ENCODE assay signal across 22 cellular contexts in the genomic region with DNA sequence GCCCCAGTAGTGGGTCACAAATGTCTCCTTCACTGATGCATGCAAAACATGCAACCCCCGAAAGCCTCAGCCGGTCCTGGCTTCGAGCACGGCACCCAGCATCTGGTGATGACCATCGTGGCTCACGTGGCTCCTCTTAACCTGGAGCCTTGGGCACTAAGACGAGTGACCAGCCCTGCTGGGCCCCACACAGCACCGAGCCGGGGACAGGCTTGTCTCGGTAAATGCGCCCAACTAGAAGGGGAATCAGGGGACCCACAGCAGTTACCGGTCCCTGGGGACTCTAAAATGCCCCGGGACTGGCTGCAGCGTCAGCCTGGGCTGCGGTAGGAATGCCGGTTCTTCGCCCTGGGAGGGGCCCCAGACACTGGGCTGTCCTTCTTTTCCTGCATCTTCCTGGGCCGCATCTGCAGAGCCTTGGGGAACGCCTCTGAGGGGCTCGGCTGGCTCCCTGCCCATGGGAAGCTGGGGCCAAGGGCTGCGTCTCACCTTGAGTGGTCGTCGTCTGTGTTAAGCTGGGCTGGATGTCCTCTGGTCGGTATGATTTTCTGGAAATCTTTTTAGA.
"Had no signal": no experiment of that assay in that cellular context is flagged by ENCODE, and none has a peak within 500 bp of the region (broad histone marks: within the 10 kb centered on the region; RNA-seq: fewer than 3 reads in every experiment).

No MANE protein-coding gene starts in this region.

- DNase-seq: IMR-90, Karpas-422, KG1, MG63, NCI-H1092 treated with DMSO at 0.1 percent for 48 hours, NCI-H1436, NCI-H187, NCI-H2029, NCI-H2081 treated with DMSO at 0.1 percent for 48 hours, NCI-H2171, NCI-H226, NCI-H446, NCI-H510A, NCI-H524 treated with DMSO at 0.1 percent for 48 hours, NCI-H69, NCI-H774, RPMI8226, SHP77 treated with DMSO at 0.1 percent for 48 hours, SJCRH30 had no signal

- FAIRE-seq: HepG2, RCC 7860 had no signal

- H3K4me3 ChIP-seq: MG63, SJCRH30 had no signal

- H3K27ac ChIP-seq: SJCRH30 had no signal

- ATAC-seq: HepG2, SK-N-SH treated with all-trans-retinoic acid at 6 μM for 48 hours had no signal

- H3K4me1 ChIP-seq: SJCRH30 had no signal

- H3K36me3 ChIP-seq: MG63, SJCRH30 had no signal
